ENCODE assay signal across 19 cellular contexts in the genomic region with DNA sequence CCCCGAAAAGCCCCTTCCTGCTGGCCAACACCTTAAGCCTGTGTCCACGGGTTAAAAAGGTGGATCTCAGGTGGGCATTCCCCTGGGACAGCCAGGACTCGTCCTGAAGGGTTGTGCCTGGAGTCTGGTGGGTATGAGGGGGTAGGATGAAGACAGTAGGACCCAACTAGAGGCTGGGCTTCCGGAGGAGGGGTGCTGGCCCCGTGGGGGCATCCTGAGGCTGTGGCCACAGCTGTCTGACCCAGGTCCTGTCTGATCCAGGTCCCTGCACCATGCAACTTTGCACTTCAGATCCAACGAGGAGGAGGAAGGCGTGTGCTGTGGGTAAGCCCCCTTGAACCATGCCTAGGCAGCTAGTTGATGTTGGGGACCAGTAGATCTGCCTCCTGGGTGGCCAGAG. TPM values are rescaled to one million over a fixed set of nuclear protein-coding genes. Genes with fewer than 3 reads are reported as not detected.
DNase-seq lines count a peak whose midpoint lies in the region; ATAC-seq lines count a peak whose summit lies in the region.
"Had no signal": no experiment of that assay in that cellular context is flagged by ENCODE, and none has a peak within 500 bp of the region (broad histone marks: within the 10 kb centered on the region; RNA-seq: fewer than 3 reads in every experiment).

No MANE protein-coding gene starts in this region.

- ATAC-seq in activated naive CD8-positive, alpha-beta T cell treated with anti-CD3 and anti-CD28 coated beads, Interleukin-2, amount 50 U/mL, for 24 hours = no peak
- ATAC-seq in T-cell (replicated peaks in 1 of 4) (no peak), HG03159 (IDR thresholded peaks at IDR 0.05; ENCODE audit: unreplicated experiment) (no peak)
- no peak for ATAC-seq in stimulated activated memory B cell treated with anti-CD40 and anti-IgM and Interleukin-4, amounts not matched to agents 10 μg/mL and 1 μg/mL and 100 μg/mL, for 72 hours
- ATAC-seq: GM12878 had no signal

- H3K27me3 Mint-ChIP-seq in activated naive CD8-positive, alpha-beta T cell = no peaks in the 10 kb centered on the region
- H3K27me3 Mint-ChIP-seq in activated naive CD8-positive, alpha-beta T cell treated with anti-CD3 and anti-CD28 coated beads, Interleukin-2, amount 50 U/mL, for 24 hours = no peaks in the 10 kb centered on the region
- no peaks in the 10 kb centered on the region for H3K27me3 Mint-ChIP-seq in T-cell
- no peaks in the 10 kb centered on the region for H3K27me3 Mint-ChIP-seq in activated naive CD8-positive, alpha-beta T cell treated with anti-CD3 and anti-CD28 coated beads for 36 hours
- H3K27me3 Mint-ChIP-seq in stimulated activated memory B cell treated with anti-CD40 and anti-IgM and Interleukin-4, amounts not matched to agents 10 μg/mL and 1 μg/mL and 100 μg/mL, for 72 hours = no peaks in the 10 kb centered on the region
- H3K27me3 Mint-ChIP-seq: CD4-positive, alpha-beta memory T cell had no signal

- H3K36me3 Mint-ChIP-seq in activated naive CD8-positive, alpha-beta T cell = peaks cover 4% of the 10 kb centered on the region
- peaks cover 58% of the 10 kb centered on the region for H3K36me3 Mint-ChIP-seq in activated naive CD8-positive, alpha-beta T cell treated with anti-CD3 and anti-CD28 coated beads, Interleukin-2, amount 50 U/mL, for 24 hours (ENCODE audit: low read depth)
- peaks cover 49% of the 10 kb centered on the region for H3K36me3 Mint-ChIP-seq in T-cell
- peaks cover 35% of the 10 kb centered on the region for H3K36me3 Mint-ChIP-seq in activated naive CD8-positive, alpha-beta T cell treated with anti-CD3 and anti-CD28 coated beads for 36 hours
- peaks cover 70% of the 10 kb centered on the region for H3K36me3 Mint-ChIP-seq in stimulated activated memory B cell treated with anti-CD40 and anti-IgM and Interleukin-4, amounts not matched to agents 10 μg/mL and 1 μg/mL and 100 μg/mL, for 72 hours

- H3K27ac Mint-ChIP-seq in activated naive CD8-positive, alpha-beta T cell = peak overlapping the region; percentile 93
- no peak overlapping the region for H3K27ac Mint-ChIP-seq in activated naive CD8-positive, alpha-beta T cell treated with anti-CD3 and anti-CD28 coated beads, Interleukin-2, amount 50 U/mL, for 24 hours
- H3K27ac Mint-ChIP-seq in T-cell = peak overlapping the region; percentile 39 to 52
- peak overlapping the region; percentile 75 for H3K27ac Mint-ChIP-seq in activated naive CD8-positive, alpha-beta T cell treated with anti-CD3 and anti-CD28 coated beads for 36 hours
- H3K27ac Mint-ChIP-seq in stimulated activated memory B cell treated with anti-CD40 and anti-IgM and Interleukin-4, amounts not matched to agents 10 μg/mL and 1 μg/mL and 100 μg/mL, for 72 hours = peak overlapping the region; percentile 97

- POLR2A ChIA-PET in T-cell (lab: Charles Lee) = interaction anchor here in 1 of 2 donors (0.6 kb wide), 1 partner anchor 137 kb away, joined by 5 read pairs; no protein-coding TSS in a partner anchor

- no peak for DNase-seq in activated naive CD8-positive, alpha-beta T cell treated with anti-CD3 and anti-CD28 coated beads, Interleukin-2, amount 50 U/mL, for 24 hours
- DNase-seq in T-cell = no peak
- no peak for DNase-seq in activated naive CD8-positive, alpha-beta T cell treated with anti-CD3 and anti-CD28 coated beads for 36 hours
- DNase-seq in HuH-7 (ENCODE audit: low spot score) = no peak
- DNase-seq: CD4-positive, alpha-beta memory T cell; DND-41; H7; NCI-H1092 treated with DMSO at 0.1 percent for 48 hours; NCI-H146; NCI-H2029 treated with DMSO at 0.1 percent for 48 hours; NCI-H226; NCI-H510A treated with DMSO at 0.1 percent for 48 hours; NCI-H748 treated with DMSO at 0.1 percent for 48 hours; NK-92 treated with Interleukin-12 subunit alpha and Interleukin-12 subunit beta, amount 100 ng/mL, for 24 hours; SIG-M5 had no signal

- CTCF ChIA-PET in T-cell (lab: Charles Lee) = no interaction called here

- no peaks in the 10 kb centered on the region for H3K9me3 Mint-ChIP-seq in activated naive CD8-positive, alpha-beta T cell (ENCODE audit: low read depth)
- H3K9me3 Mint-ChIP-seq in activated naive CD8-positive, alpha-beta T cell treated with anti-CD3 and anti-CD28 coated beads, Interleukin-2, amount 50 U/mL, for 24 hours = no peaks in the 10 kb centered on the region
- H3K9me3 Mint-ChIP-seq in T-cell = no peaks in the 10 kb centered on the region
- no peaks in the 10 kb centered on the region for H3K9me3 Mint-ChIP-seq in activated naive CD8-positive, alpha-beta T cell treated with anti-CD3 and anti-CD28 coated beads for 36 hours
- H3K9me3 Mint-ChIP-seq in stimulated activated memory B cell treated with anti-CD40 and anti-IgM and Interleukin-4, amounts not matched to agents 10 μg/mL and 1 μg/mL and 100 μg/mL, for 72 hours = no peaks in the 10 kb centered on the region

- H3K4me1 Mint-ChIP-seq in activated naive CD8-positive, alpha-beta T cell (ENCODE audit: low read depth) = peaks cover 37% of the 10 kb centered on the region
- H3K4me1 Mint-ChIP-seq in activated naive CD8-positive, alpha-beta T cell treated with anti-CD3 and anti-CD28 coated beads, Interleukin-2, amount 50 U/mL, for 24 hours = peaks cover 50% of the 10 kb centered on the region
- peaks cover 13 to 26% (median 15%) of the 10 kb centered on the region in 3 donors for H3K4me1 Mint-ChIP-seq in T-cell
- peaks cover 32% of the 10 kb centered on the region for H3K4me1 Mint-ChIP-seq in activated naive CD8-positive, alpha-beta T cell treated with anti-CD3 and anti-CD28 coated beads for 36 hours
- H3K4me1 Mint-ChIP-seq in stimulated activated memory B cell treated with anti-CD40 and anti-IgM and Interleukin-4, amounts not matched to agents 10 μg/mL and 1 μg/mL and 100 μg/mL, for 72 hours = peaks cover 43% of the 10 kb centered on the region

- H3K4me3 Mint-ChIP-seq in activated naive CD8-positive, alpha-beta T cell = no peak overlapping the region
- no peak overlapping the region for H3K4me3 Mint-ChIP-seq in activated naive CD8-positive, alpha-beta T cell treated with anti-CD3 and anti-CD28 coated beads, Interleukin-2, amount 50 U/mL, for 24 hours
- no peak overlapping the region for H3K4me3 Mint-ChIP-seq in T-cell
- no peak overlapping the region for H3K4me3 Mint-ChIP-seq in activated naive CD8-positive, alpha-beta T cell treated with anti-CD3 and anti-CD28 coated beads for 36 hours
- H3K4me3 Mint-ChIP-seq in stimulated activated memory B cell treated with anti-CD40 and anti-IgM and Interleukin-4, amounts not matched to agents 10 μg/mL and 1 μg/mL and 100 μg/mL, for 72 hours = no peak overlapping the region
- H3K4me3 Mint-ChIP-seq: CD4-positive, alpha-beta memory T cell had no signal

RNA-seq across cellular contexts. Expression of a gene that starts 37.6 kb away (rescaled TPM):
- 1 to 10 TPM; 5.5 to 9.3 (median 6.1) TPM for total RNA-seq in T-cell
- 10 to 100 TPM; 10.4 TPM for total RNA-seq in activated naive CD8-positive, alpha-beta T cell treated with anti-CD3 and anti-CD28 coated beads for 36 hours
